Comparison of ENCODE assay signal across 24 cellular contexts in the genomic region with DNA sequence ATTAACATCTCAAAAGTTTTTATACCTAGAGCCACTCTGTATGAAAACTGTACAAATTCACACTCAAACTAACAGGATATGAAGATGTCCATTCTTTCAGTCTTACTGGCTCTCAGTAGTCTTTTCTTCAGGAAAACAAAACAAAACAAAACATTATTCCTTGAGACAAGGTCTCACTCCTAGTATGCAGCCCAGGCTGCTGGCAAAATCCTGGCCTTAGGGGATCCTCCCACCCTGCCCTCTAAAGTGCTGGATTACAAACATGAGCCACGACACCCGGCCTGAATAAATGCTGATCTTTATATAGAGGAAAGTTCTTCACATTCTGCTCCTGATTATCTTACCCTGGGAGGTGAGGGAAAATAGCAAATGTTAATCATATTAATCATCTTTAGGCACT. TPM values are rescaled to one million over a fixed set of nuclear protein-coding genes. Genes with fewer than 3 reads are reported as not detected.
DNase-seq lines count a peak whose midpoint lies in the region; ATAC-seq and TF ChIP-seq lines count a peak whose summit lies in the region.
"Had no signal": no experiment of that assay in that cellular context is flagged by ENCODE, and none has a peak within 500 bp of the region (broad histone marks: within the 10 kb centered on the region; RNA-seq: fewer than 3 reads in every experiment).

No MANE protein-coding gene starts in this region.

- H3K4me1 Mint-ChIP-seq in activated naive CD4-positive, alpha-beta T cell treated with anti-CD3 and anti-CD28 coated beads, Interleukin-2, amount 50 U/mL, for 24 hours, result peaks cover 48% of the 10 kb centered on the region
- peaks cover 59% of the 10 kb centered on the region for H3K4me1 Mint-ChIP-seq in activated CD8-positive, alpha-beta T cell treated with anti-CD3 and anti-CD28 coated beads, Interleukin-2, amount 10 ng/mL, durations not matched to agents 7 days and 5 days (ENCODE audit: low read depth)
- H3K4me1 Mint-ChIP-seq in immature natural killer cell, result peaks cover 52 to 67% of the 10 kb centered on the region in 2 donors

- no peaks in the 10 kb centered on the region for H3K27me3 ChIP-seq in tibial nerve
- H3K27me3 ChIP-seq: heart left ventricle, neural progenitor cell, testis had no signal

- peaks cover 39% of the 10 kb centered on the region for H3K36me3 Mint-ChIP-seq in activated naive CD4-positive, alpha-beta T cell treated with anti-CD3 and anti-CD28 coated beads, Interleukin-2, amount 50 U/mL, for 24 hours
- peaks cover 85% of the 10 kb centered on the region for H3K36me3 Mint-ChIP-seq in activated CD8-positive, alpha-beta T cell treated with anti-CD3 and anti-CD28 coated beads, Interleukin-2, amount 10 ng/mL, durations not matched to agents 7 days and 5 days (ENCODE audit: low read depth)
- peaks cover 40 to 61% (median 43%) of the 10 kb centered on the region in 3 donors for H3K36me3 Mint-ChIP-seq in immature natural killer cell

- H3K4me3 Mint-ChIP-seq in activated naive CD4-positive, alpha-beta T cell treated with anti-CD3 and anti-CD28 coated beads, Interleukin-2, amount 50 U/mL, for 24 hours, result no peak overlapping the region
- H3K4me3 Mint-ChIP-seq in activated CD8-positive, alpha-beta T cell treated with anti-CD3 and anti-CD28 coated beads, Interleukin-2, amount 10 ng/mL, durations not matched to agents 7 days and 5 days, result no peak overlapping the region
- no peak overlapping the region for H3K4me3 Mint-ChIP-seq in immature natural killer cell
- H3K4me3 Mint-ChIP-seq: neural progenitor cell, WTC11 had no signal

- H3K4me3 ChIP-seq in tibial nerve, result no peak overlapping the region
- H3K4me3 ChIP-seq: neural progenitor cell, prostate gland, testis had no signal

- no peak for DNase-seq in activated naive CD4-positive, alpha-beta T cell treated with anti-CD3 and anti-CD28 coated beads, Interleukin-2, amount 50 U/mL, for 16 hours
- DNase-seq in activated CD8-positive, alpha-beta T cell treated with anti-CD3 and anti-CD28 coated beads, Interleukin-2, amount 10 ng/mL, durations not matched to agents 7 days and 5 days, result no peak
- DNase-seq in immature natural killer cell (no peak), tibial nerve (ENCODE audit: low spot score in 2 of 2) (no peak), COR-L47 (lab: John Stamatoyannopoulos, UW) (no peak)
- DNase-seq in stimulated activated CD4-positive, alpha-beta T cell treated with anti-CD3 and anti-CD28 coated beads, Interleukin-15, amount 100 ng/mL, for 24 hours, result no peak
- DNase-seq: activated effector memory CD4-positive, alpha-beta T cell treated with Interleukin-2 at 50 U/mL for 16 hours; DMS 273 treated with DMSO at 0.1 percent for 48 hours; heart left ventricle; Kasumi-1; NCI-H2029 treated with DMSO at 0.1 percent for 48 hours; NCI-H345; NCI-H774; T1000; testis had no signal

- H3K27ac ChIP-seq in tibial nerve, result peak overlapping the region in 3 of 4 donors; percentile 18 to 55 (median 33)
- H3K27ac ChIP-seq: epithelial cell of prostate, heart left ventricle, neural progenitor cell, testis had no signal

- no peaks in the 10 kb centered on the region for H3K9me3 Mint-ChIP-seq in activated naive CD4-positive, alpha-beta T cell treated with anti-CD3 and anti-CD28 coated beads, Interleukin-2, amount 50 U/mL, for 24 hours
- H3K9me3 Mint-ChIP-seq in activated CD8-positive, alpha-beta T cell treated with anti-CD3 and anti-CD28 coated beads, Interleukin-2, amount 10 ng/mL, durations not matched to agents 7 days and 5 days (ENCODE audit: insufficient read depth), result peaks cover 10% of the 10 kb centered on the region
- H3K9me3 Mint-ChIP-seq in immature natural killer cell, result no peaks in the 10 kb centered on the region

- TF ChIP-seq EP300 in tibial nerve (IDR thresholded peaks at IDR 0.05), result no peak

- no peak for ATAC-seq in activated CD8-positive, alpha-beta T cell treated with anti-CD3 and anti-CD28 coated beads, Interleukin-2, amount 10 ng/mL, durations not matched to agents 7 days and 5 days
- no peak for ATAC-seq in GM21447 (IDR thresholded peaks at IDR 0.05; ENCODE audit: unreplicated experiment)
- ATAC-seq: heart left ventricle, SK-N-SH treated with all-trans-retinoic acid at 6 μM for 48 hours, WTC11 had no signal

- H3K4me1 ChIP-seq in tibial nerve, result peaks cover 0 to 53% (median 33%) of the 10 kb centered on the region in 4 donors

- WGBS in tibial nerve, 2 donors, result 5 to 22% methylated on average over 2 of the region's 2 CpGs

- no peaks in the 10 kb centered on the region for H3K9me3 ChIP-seq in tibial nerve
- H3K9me3 ChIP-seq: heart left ventricle, prostate gland, testis had no signal

- no peak for TF ChIP-seq CTCF in tibial nerve (IDR thresholded peaks at IDR 0.05)

- CTCF ChIA-PET in activated CD8-positive, alpha-beta T cell treated with anti-CD3 and anti-CD28 coated beads, Interleukin-2, amount 10 ng/mL, durations not matched to agents 7 days and 5 days (lab: Charles Lee), result no interaction called here

- no peak for TF ChIP-seq POLR2A in tibial nerve (IDR thresholded peaks at IDR 0.05)

- POLR2A ChIA-PET in activated CD8-positive, alpha-beta T cell treated with anti-CD3 and anti-CD28 coated beads, Interleukin-2, amount 10 ng/mL, durations not matched to agents 7 days and 5 days (lab: Charles Lee), result no interaction called here

- peak overlapping the region; percentile 15 for H3K27ac Mint-ChIP-seq in activated naive CD4-positive, alpha-beta T cell treated with anti-CD3 and anti-CD28 coated beads, Interleukin-2, amount 50 U/mL, for 24 hours
- H3K27ac Mint-ChIP-seq in activated CD8-positive, alpha-beta T cell treated with anti-CD3 and anti-CD28 coated beads, Interleukin-2, amount 10 ng/mL, durations not matched to agents 7 days and 5 days, result peak overlapping the region; percentile 17
- peak overlapping the region in 5 of 6 donors; percentile 23 to 65 (median 51) for H3K27ac Mint-ChIP-seq in immature natural killer cell
- H3K27ac Mint-ChIP-seq: neural progenitor cell, WTC11 had no signal

- H3K36me3 ChIP-seq in tibial nerve, result peaks cover 0 to 57% (median 18%) of the 10 kb centered on the region in 3 donors
- H3K36me3 ChIP-seq: neural progenitor cell, prostate gland had no signal

- H3K27me3 Mint-ChIP-seq in activated naive CD4-positive, alpha-beta T cell treated with anti-CD3 and anti-CD28 coated beads, Interleukin-2, amount 50 U/mL, for 24 hours, result no peaks in the 10 kb centered on the region
- H3K27me3 Mint-ChIP-seq in activated CD8-positive, alpha-beta T cell treated with anti-CD3 and anti-CD28 coated beads, Interleukin-2, amount 10 ng/mL, durations not matched to agents 7 days and 5 days (ENCODE audit: low read depth), result no peaks in the 10 kb centered on the region
- H3K27me3 Mint-ChIP-seq in immature natural killer cell (ENCODE audit: low read depth in 3 of 3), result peaks cover 0 to 5% (median 3%) of the 10 kb centered on the region in 3 donors

RNA-seq across cellular contexts. Expression of a gene that starts 5.1 kb away (rescaled TPM):
- 10 to 100 TPM; 62.4 TPM for total RNA-seq in activated CD8-positive, alpha-beta T cell treated with anti-CD3 and anti-CD28 coated beads, Interleukin-2, amount 10 ng/mL, durations not matched to agents 7 days and 5 days
- polyA plus RNA-seq in immature natural killer cell, result 10 to 100 TPM; 22.4 to 42.4 (median 22.9) TPM
- total RNA-seq in tibial nerve, result 100 to 1,000 TPM in 1 of 4 donors, 10 to 100 TPM in 3; 76.9 to 112 (median 79.4) TPM

RNA-seq across cellular contexts. Expression of a gene that starts 18.7 kb away (rescaled TPM):
- total RNA-seq in activated CD8-positive, alpha-beta T cell treated with anti-CD3 and anti-CD28 coated beads, Interleukin-2, amount 10 ng/mL, durations not matched to agents 7 days and 5 days, result 10 to 100 TPM; 37.4 to 38.2 TPM
- polyA plus RNA-seq in immature natural killer cell, result 10 to 100 TPM in 2 of 3 donors, 1 to 10 TPM in 1; 8.7 to 65.8 (median 14.8) TPM
- total RNA-seq in tibial nerve, result 10 to 100 TPM in 3 of 4 donors, 1 to 10 TPM in 1; 8.3 to 16.8 (median 10.1) TPM

RNA-seq across cellular contexts. Expression of a gene that starts 32.6 kb away (rescaled TPM):
- 1 to 10 TPM; 6.9 to 8.5 TPM for total RNA-seq in activated CD8-positive, alpha-beta T cell treated with anti-CD3 and anti-CD28 coated beads, Interleukin-2, amount 10 ng/mL, durations not matched to agents 7 days and 5 days
- polyA plus RNA-seq in immature natural killer cell, result under 1 TPM in 2 of 3 donors, not detected in 1; 0.25 to 0.27 TPM
- total RNA-seq in tibial nerve, result 10 to 100 TPM in 2 of 4 donors, 1 to 10 TPM in 2; 1.2 to 57.6 (median 11.2) TPM
- total RNA-seq: fibroblast of villous mesenchyme, mononuclear cell had no signal
